In the genomic region with DNA sequence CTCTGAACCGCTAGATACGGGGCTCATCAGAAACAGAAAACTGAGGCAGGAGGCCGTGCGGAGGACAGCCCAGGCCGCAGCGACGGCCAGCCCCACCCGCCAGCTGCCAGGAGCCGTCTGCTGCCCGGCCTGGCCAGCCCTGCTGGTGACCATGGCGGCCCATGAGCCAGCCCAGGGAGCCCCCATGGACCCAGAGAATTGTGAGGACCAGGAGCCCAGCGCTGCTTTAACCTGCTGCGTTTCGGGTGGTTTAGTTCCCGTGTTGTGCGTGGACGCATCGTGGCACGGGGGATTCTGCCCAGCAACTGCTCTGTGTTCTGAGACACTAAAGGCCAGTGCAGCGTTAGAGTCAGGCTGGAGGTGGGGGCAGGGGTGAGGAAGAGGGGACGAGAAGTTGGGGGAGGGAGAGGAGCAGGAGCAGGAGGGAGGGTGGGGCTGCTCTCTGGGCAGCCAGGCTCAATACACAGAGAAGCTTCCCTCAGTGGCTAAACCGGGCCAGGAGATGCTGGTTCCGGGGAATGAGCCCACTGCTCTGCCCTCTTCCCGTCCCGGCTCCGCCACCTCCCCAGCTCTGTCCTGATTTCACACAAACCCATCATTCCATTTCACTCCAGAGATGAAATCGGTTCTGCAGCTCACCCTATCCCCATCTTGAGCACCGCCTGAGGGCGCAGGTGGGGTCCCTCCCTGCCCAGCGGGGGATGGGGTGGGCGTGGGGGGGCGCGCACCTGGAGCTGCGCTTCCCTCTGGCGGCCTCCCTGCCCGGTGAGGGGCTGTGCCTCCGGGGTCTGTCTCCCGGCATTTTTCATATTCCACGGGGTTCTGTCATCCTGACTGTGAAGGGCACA, we compare ENCODE assay signal across 1 cellular context.
TF ChIP-seq lines count a peak whose summit lies in the region.

No MANE protein-coding gene starts in this region.

TF ChIP-seq in HCT116, 20 proteins besides CTCF, POLR2A, EP300 and RAD21 (continued from another document):
- TF ChIP-seq, protein P1, sequence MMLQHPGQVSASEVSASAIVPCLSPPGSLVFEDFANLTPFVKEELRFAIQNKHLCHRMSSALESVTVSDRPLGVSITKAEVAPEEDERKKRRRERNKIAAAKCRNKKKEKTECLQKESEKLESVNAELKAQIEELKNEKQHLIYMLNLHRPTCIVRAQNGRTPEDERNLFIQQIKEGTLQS (IDR thresholded peaks at IDR 0.05) = no peak
- TF ChIP-seq EGR1 (IDR thresholded peaks at IDR 0.05; ENCODE audit: low read depth) = no peak
- no peak for TF ChIP-seq EZH2phosphoT487 (IDR thresholded peaks at IDR 0.05; ENCODE audit: borderline replicate concordance)
- TF ChIP-seq, protein P2, sequence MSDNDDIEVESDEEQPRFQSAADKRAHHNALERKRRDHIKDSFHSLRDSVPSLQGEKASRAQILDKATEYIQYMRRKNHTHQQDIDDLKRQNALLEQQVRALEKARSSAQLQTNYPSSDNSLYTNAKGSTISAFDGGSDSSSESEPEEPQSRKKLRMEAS (IDR thresholded peaks at IDR 0.05) = no peak
- no peak for TF ChIP-seq FOSL1 (IDR thresholded peaks at IDR 0.05; ENCODE audit: low read depth)
